In the genomic region with DNA sequence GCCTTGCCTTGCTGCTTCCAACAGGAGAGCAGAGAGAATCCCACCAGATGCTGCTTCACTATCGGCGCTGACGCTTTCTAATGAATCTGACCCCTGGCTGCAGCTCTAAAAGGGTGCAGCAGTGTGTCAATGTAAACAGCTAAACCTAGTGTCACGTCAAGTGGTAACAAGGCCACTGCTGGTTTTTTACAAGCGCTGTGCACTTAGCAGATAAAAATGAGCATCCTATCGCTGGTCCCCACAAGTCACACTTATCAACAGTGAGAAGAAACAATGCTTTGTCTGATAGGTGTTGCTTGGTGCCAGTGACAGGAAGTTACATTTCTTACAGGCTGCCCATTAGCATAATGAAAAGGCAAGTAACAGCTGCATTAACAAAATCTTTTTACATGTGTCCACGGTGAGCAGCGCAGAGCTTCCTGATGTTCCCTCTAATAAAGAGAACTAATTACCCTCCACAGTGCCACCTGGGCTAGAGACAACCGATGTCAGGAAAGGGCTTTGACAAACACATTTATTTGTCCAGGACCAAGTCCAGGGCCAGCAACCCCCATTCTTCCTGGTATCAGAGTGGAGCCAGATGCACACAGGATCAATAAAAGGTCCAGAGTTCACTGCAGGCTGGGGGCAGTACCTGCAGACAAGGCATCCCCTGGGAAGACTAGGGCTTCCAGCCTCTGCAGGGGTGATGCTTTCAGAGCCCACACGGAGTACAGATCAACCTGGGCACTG, we compare ENCODE assay signal across 1 cellular context.
TF ChIP-seq lines count a peak whose summit lies in the region.

No MANE protein-coding gene starts in this region.

TF ChIP-seq in SK-N-SH treated with all-trans-retinoic acid at 6 μM for 48 hours, 23 proteins besides CTCF, POLR2A, EP300 and RAD21 (continued from another document):
- TF ChIP-seq, protein P1, sequence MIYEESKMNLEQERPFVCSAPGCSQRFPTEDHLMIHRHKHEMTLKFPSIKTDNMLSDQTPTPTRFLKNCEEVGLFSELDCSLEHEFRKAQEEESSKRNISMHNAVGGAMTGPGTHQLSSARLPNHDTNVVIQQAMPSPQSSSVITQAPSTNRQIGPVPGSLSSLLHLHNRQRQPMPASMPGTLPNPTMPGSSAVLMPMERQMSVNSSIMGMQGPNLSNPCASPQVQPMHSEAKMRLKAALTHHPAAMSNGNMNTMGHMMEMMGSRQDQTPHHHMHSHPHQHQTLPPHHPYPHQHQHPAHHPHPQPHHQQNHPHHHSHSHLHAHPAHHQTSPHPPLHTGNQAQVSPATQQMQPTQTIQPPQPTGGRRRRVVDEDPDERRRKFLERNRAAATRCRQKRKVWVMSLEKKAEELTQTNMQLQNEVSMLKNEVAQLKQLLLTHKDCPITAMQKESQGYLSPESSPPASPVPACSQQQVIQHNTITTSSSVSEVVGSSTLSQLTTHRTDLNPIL (CRISPR knock-in tag; IDR thresholded peaks at IDR 0.05; ENCODE audit: low read depth) = no peak
- no peak for TF ChIP-seq ISL1 (CRISPR knock-in tag; IDR thresholded peaks at IDR 0.05)
- no peak for TF ChIP-seq OSR1 (CRISPR knock-in tag; IDR thresholded peaks at IDR 0.05)
- no peak for TF ChIP-seq ZC3H10 (CRISPR knock-in tag; IDR thresholded peaks at IDR 0.05)
- no peak for TF ChIP-seq ESRRG (CRISPR knock-in tag; IDR thresholded peaks at IDR 0.05)
- TF ChIP-seq RARB (CRISPR knock-in tag; IDR thresholded peaks at IDR 0.05) = no peak
- TF ChIP-seq ZFP3 (CRISPR knock-in tag; IDR thresholded peaks at IDR 0.05) = no peak
- no peak for TF ChIP-seq ZNF70 (CRISPR knock-in tag; IDR thresholded peaks at IDR 0.05)
- TF ChIP-seq ZFP30 (CRISPR knock-in tag; IDR thresholded peaks at IDR 0.05) = no peak
- no peak for TF ChIP-seq PPARA (CRISPR knock-in tag; IDR thresholded peaks at IDR 0.05; ENCODE audit: borderline replicate concordance)
- TF ChIP-seq ARNTL (CRISPR knock-in tag; IDR thresholded peaks at IDR 0.05; ENCODE audit: borderline replicate concordance, low read depth) = no peak
- no peak for TF ChIP-seq ZNF565 (CRISPR knock-in tag; conservative IDR thresholded peaks at IDR 0.05; ENCODE audit: low read depth)
- no peak for TF ChIP-seq BACH2 (CRISPR knock-in tag; IDR thresholded peaks at IDR 0.05; ENCODE audit: borderline replicate concordance)
- TF ChIP-seq, protein P2, sequence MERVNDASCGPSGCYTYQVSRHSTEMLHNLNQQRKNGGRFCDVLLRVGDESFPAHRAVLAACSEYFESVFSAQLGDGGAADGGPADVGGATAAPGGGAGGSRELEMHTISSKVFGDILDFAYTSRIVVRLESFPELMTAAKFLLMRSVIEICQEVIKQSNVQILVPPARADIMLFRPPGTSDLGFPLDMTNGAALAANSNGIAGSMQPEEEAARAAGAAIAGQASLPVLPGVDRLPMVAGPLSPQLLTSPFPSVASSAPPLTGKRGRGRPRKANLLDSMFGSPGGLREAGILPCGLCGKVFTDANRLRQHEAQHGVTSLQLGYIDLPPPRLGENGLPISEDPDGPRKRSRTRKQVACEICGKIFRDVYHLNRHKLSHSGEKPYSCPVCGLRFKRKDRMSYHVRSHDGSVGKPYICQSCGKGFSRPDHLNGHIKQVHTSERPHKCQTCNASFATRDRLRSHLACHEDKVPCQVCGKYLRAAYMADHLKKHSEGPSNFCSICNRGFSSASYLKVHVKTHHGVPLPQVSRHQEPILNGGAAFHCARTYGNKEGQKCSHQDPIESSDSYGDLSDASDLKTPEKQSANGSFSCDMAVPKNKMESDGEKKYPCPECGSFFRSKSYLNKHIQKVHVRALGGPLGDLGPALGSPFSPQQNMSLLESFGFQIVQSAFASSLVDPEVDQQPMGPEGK (CRISPR knock-in tag; IDR thresholded peaks at IDR 0.05; ENCODE audit: borderline replicate concordance) = no peak
- TF ChIP-seq, protein P3, sequence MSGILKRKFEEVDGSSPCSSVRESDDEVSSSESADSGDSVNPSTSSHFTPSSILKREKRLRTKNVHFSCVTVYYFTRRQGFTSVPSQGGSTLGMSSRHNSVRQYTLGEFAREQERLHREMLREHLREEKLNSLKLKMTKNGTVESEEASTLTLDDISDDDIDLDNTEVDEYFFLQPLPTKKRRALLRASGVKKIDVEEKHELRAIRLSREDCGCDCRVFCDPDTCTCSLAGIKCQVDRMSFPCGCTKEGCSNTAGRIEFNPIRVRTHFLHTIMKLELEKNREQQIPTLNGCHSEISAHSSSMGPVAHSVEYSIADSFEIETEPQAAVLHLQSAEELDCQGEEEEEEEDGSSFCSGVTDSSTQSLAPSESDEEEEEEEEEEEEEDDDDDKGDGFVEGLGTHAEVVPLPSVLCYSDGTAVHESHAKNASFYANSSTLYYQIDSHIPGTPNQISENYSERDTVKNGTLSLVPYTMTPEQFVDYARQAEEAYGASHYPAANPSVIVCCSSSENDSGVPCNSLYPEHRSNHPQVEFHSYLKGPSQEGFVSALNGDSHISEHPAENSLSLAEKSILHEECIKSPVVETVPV (CRISPR knock-in tag; IDR thresholded peaks at IDR 0.05) = no peak
- TF ChIP-seq, protein P4, sequence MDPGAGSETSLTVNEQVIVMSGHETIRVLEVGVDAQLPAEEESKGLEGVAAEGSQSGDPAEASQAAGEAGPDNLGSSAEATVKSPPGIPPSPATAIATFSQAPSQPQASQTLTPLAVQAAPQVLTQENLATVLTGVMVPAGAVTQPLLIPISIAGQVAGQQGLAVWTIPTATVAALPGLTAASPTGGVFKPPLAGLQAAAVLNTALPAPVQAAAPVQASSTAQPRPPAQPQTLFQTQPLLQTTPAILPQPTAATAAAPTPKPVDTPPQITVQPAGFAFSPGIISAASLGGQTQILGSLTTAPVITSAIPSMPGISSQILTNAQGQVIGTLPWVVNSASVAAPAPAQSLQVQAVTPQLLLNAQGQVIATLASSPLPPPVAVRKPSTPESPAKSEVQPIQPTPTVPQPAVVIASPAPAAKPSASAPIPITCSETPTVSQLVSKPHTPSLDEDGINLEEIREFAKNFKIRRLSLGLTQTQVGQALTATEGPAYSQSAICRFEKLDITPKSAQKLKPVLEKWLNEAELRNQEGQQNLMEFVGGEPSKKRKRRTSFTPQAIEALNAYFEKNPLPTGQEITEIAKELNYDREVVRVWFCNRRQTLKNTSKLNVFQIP (CRISPR knock-in tag; IDR thresholded peaks at IDR 0.05; ENCODE audit: borderline replicate concordance, low read depth) = no peak
- no peak for TF ChIP-seq TOX (CRISPR knock-in tag; IDR thresholded peaks at IDR 0.05; ENCODE audit: borderline replicate concordance)
